In genomic region chr3:12961007-12961725, GRCh38 we compare ENCODE assay signal across 15 cellular contexts.
A peak's percentile ranks its signal among the peaks of the same experiment; 100 is the strongest.
DNase-seq lines count a peak whose midpoint lies in the region; ATAC-seq and TF ChIP-seq lines count a peak whose summit lies in the region.
"Had no signal": no experiment of that assay in that cellular context is flagged by ENCODE, and none has a peak within 500 bp of the region (broad histone marks: within the 10 kb centered on the region; RNA-seq: fewer than 3 reads in every experiment).

No MANE protein-coding gene starts in this region.

- no peak overlapping the region for H3K4me3 ChIP-seq in right atrium auricular region
- H3K4me3 ChIP-seq in WERI-Rb-1 (ENCODE audit: low read depth, low read length) = no peak overlapping the region
- no peak overlapping the region for H3K4me3 ChIP-seq in upper lobe of left lung
- no peak overlapping the region for H3K4me3 ChIP-seq in dorsolateral prefrontal cortex
- H3K4me3 ChIP-seq: body of pancreas, ovary, vagina had no signal

- 72 to 74% methylated on average over 5 of the region's 5 CpGs for WGBS in upper lobe of left lung, 2 donors

- no peak for TF ChIP-seq POLR2A in upper lobe of left lung (IDR thresholded peaks at IDR 0.05)

- ATAC-seq in Right ventricle myocardium inferior (no peak), memory B cell (ENCODE audit: low read depth) (no peak), upper lobe of left lung (ENCODE audit: low FRiP score in 2 of 2) (no peak), GM19023 (IDR thresholded peaks at IDR 0.05; ENCODE audit: unreplicated experiment) (no peak)
- ATAC-seq: body of pancreas had no signal

- no peaks in the 10 kb centered on the region for H3K27me3 Mint-ChIP-seq in memory B cell
- no peaks in the 10 kb centered on the region for H3K27me3 Mint-ChIP-seq in activated CD4-positive, alpha-beta memory T cell treated with anti-CD3 and anti-CD28 coated beads, Interleukin-2, amount 10 ng/mL, durations not matched to agents 7 days and 5 days

- H3K27ac ChIP-seq in right atrium auricular region = peak overlapping the region; percentile 84 to 88
- peak overlapping the region; percentile 88 for H3K27ac ChIP-seq in WERI-Rb-1
- H3K27ac ChIP-seq in upper lobe of left lung = peak overlapping the region in 3 of 4 donors; percentile 6 to 77 (median 73)
- peak overlapping the region in 29 of 59 donors; percentile 13 to 86 (median 46) for H3K27ac ChIP-seq in dorsolateral prefrontal cortex
- H3K27ac ChIP-seq: body of pancreas, ovary, vagina had no signal

- DNase-seq in right atrium auricular region (ENCODE audit: low spot score) (no peak), Right ventricle myocardium inferior (ENCODE audit: missing footprints) (no peak), WERI-Rb-1 (peak; percentile 81), memory B cell (ENCODE audit: low spot score in 2 of 2) (no peak), upper lobe of left lung (no peak), dorsolateral prefrontal cortex (no peak)
- DNase-seq in activated CD4-positive, alpha-beta memory T cell treated with anti-CD3 and anti-CD28 coated beads, Interleukin-2, amount 10 ng/mL, durations not matched to agents 7 days and 5 days = no peak
- DNase-seq: body of pancreas, EL, NCI-H1930, ovary, SIG-M5 had no signal

- no peaks in the 10 kb centered on the region for H3K9me3 Mint-ChIP-seq in memory B cell
- no peaks in the 10 kb centered on the region for H3K9me3 Mint-ChIP-seq in activated CD4-positive, alpha-beta memory T cell treated with anti-CD3 and anti-CD28 coated beads, Interleukin-2, amount 10 ng/mL, durations not matched to agents 7 days and 5 days
- H3K9me3 Mint-ChIP-seq: WTC11 had no signal

- no peak for TF ChIP-seq EP300 in upper lobe of left lung (IDR thresholded peaks at IDR 0.05)

- peaks cover 2 to 100% of the 10 kb centered on the region in 2 donors for H3K4me1 ChIP-seq in right atrium auricular region
- peaks cover 80 to 95% (median 84%) of the 10 kb centered on the region in 4 donors for H3K4me1 ChIP-seq in upper lobe of left lung

- H3K9me3 ChIP-seq in right atrium auricular region (no peaks in the 10 kb centered on the region), WERI-Rb-1 (ENCODE audit: severe bottlenecking) (no peaks in the 10 kb centered on the region), upper lobe of left lung (no peaks in the 10 kb centered on the region)
- H3K9me3 ChIP-seq: body of pancreas, ovary, vagina had no signal

- peaks cover 76% of the 10 kb centered on the region for H3K4me1 Mint-ChIP-seq in memory B cell
- peaks cover 61% of the 10 kb centered on the region for H3K4me1 Mint-ChIP-seq in activated CD4-positive, alpha-beta memory T cell treated with anti-CD3 and anti-CD28 coated beads, Interleukin-2, amount 10 ng/mL, durations not matched to agents 7 days and 5 days

- POLR2A ChIA-PET in activated CD4-positive, alpha-beta memory T cell treated with anti-CD3 and anti-CD28 coated beads, Interleukin-2, amount 10 ng/mL, durations not matched to agents 7 days and 5 days (lab: Charles Lee) = interaction anchor here (2.5 kb wide), 1 partner anchor 12 kb away, joined by 7 read pairs; no protein-coding TSS in a partner anchor

- intact Hi-C loops in Right ventricle myocardium inferior (cut with DNase I) (no loop called here), dorsolateral prefrontal cortex (cut with DNase I) (loop anchor here in 1 of 2 donors (10.0 kb wide), 1 partner anchor 296 kb away; the partner anchor contains the start of gene RAF1)

- H3K27ac Mint-ChIP-seq in memory B cell = peak overlapping the region; percentile 79
- no peak overlapping the region for H3K27ac Mint-ChIP-seq in activated CD4-positive, alpha-beta memory T cell treated with anti-CD3 and anti-CD28 coated beads, Interleukin-2, amount 10 ng/mL, durations not matched to agents 7 days and 5 days

- CTCF ChIA-PET in activated CD4-positive, alpha-beta memory T cell treated with anti-CD3 and anti-CD28 coated beads, Interleukin-2, amount 10 ng/mL, durations not matched to agents 7 days and 5 days (lab: Charles Lee) = interaction anchor here (1.1 to 2.8 kb wide), 3 partner anchors 11 to 34 kb away, joined by 3 to 8 read pairs (median 7); no protein-coding TSS in a partner anchor

- H3K27me3 ChIP-seq in right atrium auricular region = no peaks in the 10 kb centered on the region
- no peaks in the 10 kb centered on the region for H3K27me3 ChIP-seq in WERI-Rb-1 (ENCODE audit: insufficient read depth, low read depth, severe bottlenecking)
- H3K27me3 ChIP-seq in upper lobe of left lung = no peaks in the 10 kb centered on the region
- no peaks in the 10 kb centered on the region for H3K27me3 ChIP-seq in dorsolateral prefrontal cortex
- H3K27me3 ChIP-seq: body of pancreas, ovary, vagina had no signal

- peaks cover 7% of the 10 kb centered on the region for H3K36me3 Mint-ChIP-seq in memory B cell
- peaks cover 39% of the 10 kb centered on the region for H3K36me3 Mint-ChIP-seq in activated CD4-positive, alpha-beta memory T cell treated with anti-CD3 and anti-CD28 coated beads, Interleukin-2, amount 10 ng/mL, durations not matched to agents 7 days and 5 days (ENCODE audit: low read depth)
- H3K36me3 Mint-ChIP-seq: WTC11 had no signal

- no peaks in the 10 kb centered on the region for H3K36me3 ChIP-seq in right atrium auricular region
- peaks cover 63% of the 10 kb centered on the region for H3K36me3 ChIP-seq in WERI-Rb-1
- H3K36me3 ChIP-seq in upper lobe of left lung = no peaks in the 10 kb centered on the region
- H3K36me3 ChIP-seq: ovary, vagina had no signal

- peak overlapping the region; percentile 85 for H3K4me3 Mint-ChIP-seq in memory B cell
- no peak overlapping the region for H3K4me3 Mint-ChIP-seq in activated CD4-positive, alpha-beta memory T cell treated with anti-CD3 and anti-CD28 coated beads, Interleukin-2, amount 10 ng/mL, durations not matched to agents 7 days and 5 days
- H3K4me3 Mint-ChIP-seq: WTC11 had no signal

- TF ChIP-seq CTCF in right atrium auricular region (IDR thresholded peaks at IDR 0.05) (no peak), WERI-Rb-1 (IDR thresholded peaks at IDR 0.05; ENCODE audit: low read depth, low read length) (no peak), upper lobe of left lung (IDR thresholded peaks at IDR 0.05) (no peak), dorsolateral prefrontal cortex (IDR thresholded peaks at IDR 0.05 in 54 of 56, conservative IDR thresholded peaks at IDR 0.05 in 2 of 56; ENCODE audit: low read depth in 1 of 56, partially characterized antibody in 56 of 56) (no peak)
